In the genomic region with DNA sequence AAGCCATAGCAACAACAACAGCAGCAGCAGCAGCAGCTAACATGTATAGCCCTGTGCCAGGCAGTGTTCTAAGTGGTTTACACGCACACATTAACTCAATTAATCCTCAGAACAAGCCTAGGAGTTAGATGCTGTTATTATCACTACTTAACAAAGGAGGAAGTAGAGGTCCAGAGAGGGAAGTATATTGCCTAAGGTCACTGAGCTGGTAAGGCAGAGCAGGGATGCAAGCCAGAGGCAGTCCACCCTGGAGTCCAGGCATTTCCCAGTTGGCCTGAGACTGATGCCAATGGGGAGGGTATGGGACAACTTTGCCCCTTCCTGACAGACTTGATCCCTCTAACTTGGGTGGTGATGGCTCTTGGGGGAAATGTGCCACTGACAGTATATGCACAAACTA, we compare ENCODE assay signal across 15 cellular contexts. TPM values are rescaled to one million over a fixed set of nuclear protein-coding genes. Genes with fewer than 3 reads are reported as not detected.
DNase-seq lines count a peak whose midpoint lies in the region; ATAC-seq and TF ChIP-seq lines count a peak whose summit lies in the region.
"Had no signal": no experiment of that assay in that cellular context is flagged by ENCODE, and none has a peak within 500 bp of the region (broad histone marks: within the 10 kb centered on the region; RNA-seq: fewer than 3 reads in every experiment).

No MANE protein-coding gene starts in this region.

- no peaks in the 10 kb centered on the region for H3K27me3 ChIP-seq in upper lobe of left lung
- H3K27me3 ChIP-seq: BE2C, heart right ventricle had no signal

- peaks cover 19 to 63% (median 47%) of the 10 kb centered on the region in 4 donors for H3K4me1 ChIP-seq in upper lobe of left lung

- no peaks in the 10 kb centered on the region for H3K36me3 Mint-ChIP-seq in HFFc6 (ENCODE audit: low read depth)

- no peaks in the 10 kb centered on the region for H3K27me3 Mint-ChIP-seq in HFFc6 (ENCODE audit: insufficient read depth)

- no peak overlapping the region for H3K27ac Mint-ChIP-seq in HFFc6

- H3K4me3 ChIP-seq in upper lobe of left lung = no peak overlapping the region
- H3K4me3 ChIP-seq: heart right ventricle had no signal

- TF ChIP-seq POLR2A in upper lobe of left lung (IDR thresholded peaks at IDR 0.05) = no peak

- TF ChIP-seq CTCF in upper lobe of left lung (IDR thresholded peaks at IDR 0.05) = no peak
- no peak for TF ChIP-seq CTCF in HFFc6 (IDR thresholded peaks at IDR 0.05)

- no peak for DNase-seq in Right ventricle myocardium superior
- DNase-seq in cardiac septum (ENCODE audit: low spot score) = no peak
- DNase-seq in NCI-H82 treated with DMSO at 0.1 percent for 48 hours (lab: John Stamatoyannopoulos, UW; ENCODE audit: unreplicated experiment) = peak; percentile 26
- DNase-seq in upper lobe of left lung = peak in 1 of 2 donors; percentile 31
- no peak for DNase-seq in HFFc6
- DNase-seq in stimulated activated CD4-positive, alpha-beta T cell treated with anti-CD3 and anti-CD28 coated beads, Interleukin-2, amount 100 ng/mL, for 24 hours = no peak
- DNase-seq: BE2C; heart right ventricle; NCI-H1417 treated with DMSO at 0.1 percent for 48 hours; stimulated activated CD4-positive, alpha-beta T cell treated with anti-CD3 and anti-CD28 coated beads, Interleukin-1b, Interleukin-23, amount 100 ng/mL, for 48 hours; stimulated activated CD8-positive, alpha-beta memory T cell treated with anti-CD3 and anti-CD28 coated beads, Interleukin-4, amount 100 ng/mL, for 48 hours; T-helper 2 cell had no signal

- peak; percentile 14 for ATAC-seq in Right ventricle myocardium superior (ENCODE audit: poor library complexity)
- ATAC-seq in esophagus mucosa = peak; percentile 30
- ATAC-seq in upper lobe of left lung (ENCODE audit: low FRiP score in 2 of 2) = peak; percentile 69 to 72
- ATAC-seq in GM21825 (IDR thresholded peaks at IDR 0.05; ENCODE audit: unreplicated experiment) = no peak

- no peak for TF ChIP-seq EP300 in upper lobe of left lung (IDR thresholded peaks at IDR 0.05)

- peaks cover 28% of the 10 kb centered on the region for H3K4me1 Mint-ChIP-seq in HFFc6 (ENCODE audit: low read depth)

- no peaks in the 10 kb centered on the region for H3K36me3 ChIP-seq in upper lobe of left lung
- H3K36me3 ChIP-seq: BE2C had no signal

- no peaks in the 10 kb centered on the region for H3K9me3 Mint-ChIP-seq in HFFc6

- H3K27ac ChIP-seq in upper lobe of left lung = peak overlapping the region in 2 of 4 donors; percentile 12 to 64
- H3K27ac ChIP-seq: epithelial cell of prostate had no signal

- no peaks in the 10 kb centered on the region for H3K9me3 ChIP-seq in upper lobe of left lung
- H3K9me3 ChIP-seq: BE2C, heart right ventricle had no signal

- 38 to 53% methylated on average over 1 of the region's 1 CpG for WGBS in upper lobe of left lung, 2 donors

- intact Hi-C loops in Right ventricle myocardium superior (cut with DNase I) (loop anchor here (10.0 kb wide), 1 partner anchor 96 kb away; no protein-coding TSS in a partner anchor), cardiac septum (cut with DNase I) (no loop called here)

- H3K4me3 Mint-ChIP-seq in HFFc6 = no peak overlapping the region

RNA-seq across cellular contexts. Expression of a gene that starts 6.8 kb away (rescaled TPM):
- total RNA-seq in Right ventricle myocardium superior (3.6 TPM), cardiac septum (4.9 TPM), esophagus mucosa (2.7 TPM), upper lobe of left lung (10 to 100 TPM in 5 of 6 donors, 1 to 10 TPM in 1; 9.6 to 56.6 (median 22.1) TPM)
- 1 to 10 TPM; 2.4 to 5.1 (median 3.0) TPM for total RNA-seq in HFFc6 (2021; fragmentation: NEBNext Ultra II Directional; extraction: Animal tissue kit (Norgen Biotek cat#: 25700))
